In the genomic region with DNA sequence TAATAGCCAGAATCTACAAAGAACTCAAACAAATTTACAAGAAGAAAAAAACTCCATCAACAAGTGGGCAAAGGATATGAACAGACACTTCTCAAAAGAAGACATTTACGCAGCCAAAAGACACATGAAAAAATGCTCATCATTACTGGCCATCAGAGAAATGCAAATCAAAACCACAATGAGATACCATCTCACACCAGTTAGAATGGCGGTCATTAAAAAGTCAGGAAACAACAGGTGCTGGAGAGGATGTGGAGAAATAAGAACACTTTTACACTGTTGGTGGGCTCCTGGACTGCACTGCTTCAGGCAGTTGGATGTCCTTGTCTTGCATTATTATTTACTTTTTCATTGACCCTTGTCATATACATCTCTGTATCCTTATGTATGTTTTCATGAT, we compare ENCODE assay signal across 8 cellular contexts. TPM values are rescaled to one million over a fixed set of nuclear protein-coding genes. Genes with fewer than 3 reads are reported as not detected.
"Had no signal": no experiment of that assay in that cellular context is flagged by ENCODE, and none has a peak within 500 bp of the region (broad histone marks: within the 10 kb centered on the region; RNA-seq: fewer than 3 reads in every experiment).

No MANE protein-coding gene starts in this region.

RNA-seq across cellular contexts. Expression of a gene that starts 49.7 kb away (rescaled TPM):
- total RNA-seq: stomach, subcutaneous adipose tissue, suprapubic skin, thoracic aorta, tibial nerve, transverse colon, upper lobe of right lung, vagina had no signal
